ENCODE assay signal across 15 cellular contexts in the genomic region with DNA sequence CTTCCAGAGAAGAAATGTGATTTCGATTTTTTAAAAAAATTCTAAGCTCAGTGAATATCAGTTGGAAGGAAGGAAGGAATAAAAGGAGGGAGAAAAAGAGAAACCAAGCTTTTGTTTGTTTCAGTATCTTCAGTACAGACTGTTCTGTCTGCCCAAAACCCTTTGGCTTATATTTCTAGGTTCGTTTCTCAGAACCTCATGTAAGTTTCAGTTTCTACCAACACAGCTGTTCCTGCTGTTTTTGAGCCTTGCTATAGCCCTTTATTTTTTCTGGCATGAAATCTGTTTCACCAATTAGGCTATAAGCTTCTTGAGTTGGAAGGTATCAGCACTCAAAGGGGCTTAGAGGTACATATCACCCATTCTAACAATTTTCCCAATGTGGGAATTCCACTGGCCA.
DNase-seq lines count a peak whose midpoint lies in the region; ATAC-seq and TF ChIP-seq lines count a peak whose summit lies in the region.
"Had no signal": no experiment of that assay in that cellular context is flagged by ENCODE, and none has a peak within 500 bp of the region (broad histone marks: within the 10 kb centered on the region; RNA-seq: fewer than 3 reads in every experiment).

No MANE protein-coding gene starts in this region.

- H3K4me3 Mint-ChIP-seq in activated CD8-positive, alpha-beta T cell treated with anti-CD3 and anti-CD28 coated beads for 36 hours: no peak overlapping the region
- H3K4me3 Mint-ChIP-seq: activated CD4-positive, alpha-beta T cell treated with anti-CD3 and anti-CD28 coated beads, Interleukin-2, amount 10 ng/mL, durations not matched to agents 24 days and 14 days; activated naive CD4-positive, alpha-beta T cell treated with anti-CD3 and anti-CD28 coated beads for 36 hours had no signal

- peak; percentile 24 for DNase-seq in NCI-H1694 treated with DMSO at 0.1 percent for 48 hours (lab: John Stamatoyannopoulos, UW)
- no peak for DNase-seq in NCI-H1694 (lab: John Stamatoyannopoulos, UW)
- peak; percentile 12 for DNase-seq in NCI-H1092 (lab: John Stamatoyannopoulos, UW)
- DNase-seq in activated CD8-positive, alpha-beta T cell treated with anti-CD3 and anti-CD28 coated beads for 36 hours: no peak
- no peak for DNase-seq in SKM-1 (lab: John Stamatoyannopoulos, UW; ENCODE audit: unreplicated experiment)
- no peak for DNase-seq in effector CD4-positive, alpha-beta T cell
- DNase-seq in mucosa of gallbladder (ENCODE audit: low spot score): no peak
- DNase-seq: activated CD4-positive, alpha-beta T cell treated with anti-CD3 and anti-CD28 coated beads, Interleukin-2, amount 10 ng/mL, durations not matched to agents 24 days and 14 days; activated naive CD4-positive, alpha-beta T cell treated with anti-CD3 and anti-CD28 coated beads for 36 hours; left ventricle myocardium superior; ovary; Peyer's patch; tibial artery had no signal

- POLR2A ChIA-PET in activated CD8-positive, alpha-beta T cell treated with anti-CD3 and anti-CD28 coated beads for 36 hours (lab: Charles Lee): no interaction called here

- H3K36me3 Mint-ChIP-seq in activated CD8-positive, alpha-beta T cell treated with anti-CD3 and anti-CD28 coated beads for 36 hours (ENCODE audit: low read depth): no peaks in the 10 kb centered on the region

- H3K9me3 Mint-ChIP-seq in activated CD8-positive, alpha-beta T cell treated with anti-CD3 and anti-CD28 coated beads for 36 hours: no peaks in the 10 kb centered on the region
- H3K9me3 Mint-ChIP-seq: activated CD4-positive, alpha-beta T cell treated with anti-CD3 and anti-CD28 coated beads, Interleukin-2, amount 10 ng/mL, durations not matched to agents 24 days and 14 days; activated naive CD4-positive, alpha-beta T cell treated with anti-CD3 and anti-CD28 coated beads for 36 hours had no signal

- intact Hi-C loops in activated CD8-positive, alpha-beta T cell treated with anti-CD3 and anti-CD28 coated beads for 36 hours (cut with micrococcal nuclease): no loop called here

- TF ChIP-seq CTCF in activated CD8-positive, alpha-beta T cell treated with anti-CD3 and anti-CD28 coated beads for 36 hours (IDR thresholded peaks at IDR 0.05): no peak

- peak; percentile 88 for ATAC-seq in HG02798 (IDR thresholded peaks at IDR 0.05; ENCODE audit: poor library complexity, unreplicated experiment)
- no peak for ATAC-seq in activated CD8-positive, alpha-beta T cell treated with anti-CD3 and anti-CD28 coated beads for 36 hours
- ATAC-seq: HCT116, left ventricle myocardium superior had no signal

- CTCF ChIA-PET in activated CD8-positive, alpha-beta T cell treated with anti-CD3 and anti-CD28 coated beads for 36 hours (lab: Charles Lee): interaction anchor here (1.2 kb wide), 1 partner anchor 47 kb away, joined by 4 read pairs; no protein-coding TSS in a partner anchor

- H3K27ac Mint-ChIP-seq in activated CD8-positive, alpha-beta T cell treated with anti-CD3 and anti-CD28 coated beads for 36 hours: no peak overlapping the region
- H3K27ac Mint-ChIP-seq: activated CD4-positive, alpha-beta T cell treated with anti-CD3 and anti-CD28 coated beads, Interleukin-2, amount 10 ng/mL, durations not matched to agents 24 days and 14 days; activated naive CD4-positive, alpha-beta T cell treated with anti-CD3 and anti-CD28 coated beads for 36 hours had no signal

- H3K27me3 Mint-ChIP-seq in activated CD8-positive, alpha-beta T cell treated with anti-CD3 and anti-CD28 coated beads for 36 hours: peaks cover 3% of the 10 kb centered on the region
- H3K27me3 Mint-ChIP-seq: activated CD4-positive, alpha-beta T cell treated with anti-CD3 and anti-CD28 coated beads, Interleukin-2, amount 10 ng/mL, durations not matched to agents 24 days and 14 days had no signal

- H3K4me1 Mint-ChIP-seq in activated CD8-positive, alpha-beta T cell treated with anti-CD3 and anti-CD28 coated beads for 36 hours (ENCODE audit: low read depth): no peaks in the 10 kb centered on the region

Comparison
In these comparisons a context has a peak if more than half of its experiments do, and no peak if none do; other contexts are left out.
1. DNase-seq: peak in NCI-H1694 treated with DMSO at 0.1 percent for 48 hours (single experiment) and NCI-H1092 (single experiment); none in NCI-H1694 (single experiment), activated CD8-positive, alpha-beta T cell treated with anti-CD3 and anti-CD28 coated beads for 36 hours (single experiment), SKM-1 (single experiment), effector CD4-positive, alpha-beta T cell (single experiment) and mucosa of gallbladder (single experiment).